Comparison of ENCODE assay signal across 21 cellular contexts in the genomic region with DNA sequence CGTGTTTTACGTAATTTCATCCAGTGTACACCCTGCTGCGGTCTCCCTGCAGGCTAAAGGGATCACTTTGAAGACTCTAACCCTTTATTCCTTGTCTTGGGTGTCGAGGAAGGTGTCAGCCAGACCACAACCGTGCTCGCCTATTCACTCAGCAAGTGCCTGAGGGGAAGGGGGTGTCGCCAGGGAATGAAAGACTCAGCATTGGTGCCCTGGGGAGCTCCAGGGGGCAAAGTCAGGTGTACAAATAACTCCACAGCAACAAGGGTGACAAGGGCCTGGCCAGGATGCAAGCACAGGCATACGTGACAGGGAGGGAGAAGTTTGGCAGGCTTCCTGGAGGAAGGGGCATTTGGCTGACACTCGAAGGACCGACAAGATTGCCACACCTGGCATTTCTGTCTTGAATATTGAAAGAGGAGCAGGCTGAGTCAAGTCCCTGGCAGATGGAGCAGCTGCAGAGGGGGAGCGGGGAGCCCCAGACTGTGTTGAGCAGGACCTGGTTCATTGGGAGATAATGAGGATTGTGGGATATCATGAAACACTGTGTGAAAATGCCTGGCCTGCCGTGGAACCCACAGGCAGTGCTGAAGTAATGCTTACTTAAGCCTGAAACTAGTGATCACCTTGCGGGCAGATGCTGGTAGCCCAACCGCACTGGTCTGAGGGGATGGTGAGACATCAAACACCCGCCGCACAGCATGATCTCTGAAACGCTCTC.
DNase-seq lines count a peak whose midpoint lies in the region; ATAC-seq, FAIRE-seq and TF ChIP-seq lines count a peak whose summit lies in the region.
"Had no signal": no experiment of that assay in that cellular context is flagged by ENCODE, and none has a peak within 500 bp of the region (broad histone marks: within the 10 kb centered on the region; RNA-seq: fewer than 3 reads in every experiment).

No MANE protein-coding gene starts in this region.

- ATAC-seq in gastroesophageal sphincter (no peak), psoas muscle (no peak), HG03354 (IDR thresholded peaks at IDR 0.05; ENCODE audit: poor library complexity, severe bottlenecking, unreplicated experiment) (no peak)
- ATAC-seq: activated CD8-positive, alpha-beta T cell treated with anti-CD3 and anti-CD28 coated beads, Interleukin-2, amount 10 ng/mL, durations not matched to agents 7 days and 5 days had no signal

- H3K4me1 ChIP-seq in BLaER1 treated with 17β-estradiol and CSF1 and Interleukin-3, amounts not matched to agents 10 nM and 100 nM = peaks cover 16 to 76% (median 53%) of the 10 kb centered on the region in 10 experiments; a peak in 19 of 20 replicates
- H3K4me1 ChIP-seq in gastroesophageal sphincter = peaks cover 0 to 25% (median 7%) of the 10 kb centered on the region in 3 donors
- peaks cover 71% of the 10 kb centered on the region for H3K4me1 ChIP-seq in psoas muscle
- H3K4me1 ChIP-seq: parathyroid adenoma had no signal

- WGBS in gastroesophageal sphincter (ENCODE audit: low coverage in 1 of 2), 2 donors = 97% methylated on average over 8 of the region's 17 CpGs; no CpG with 5 or more reads in 1 of the 2 donors
- WGBS in psoas muscle, 3 donors = 82 to 93% (median 86%) methylated on average over 17 of the region's 17 CpGs

- H4K20me1 ChIP-seq in BLaER1 treated with 17β-estradiol and CSF1 and Interleukin-3, amounts not matched to agents 10 nM and 100 nM = peaks cover 0 to 10% (median 0%) of the 10 kb centered on the region in 11 experiments; a peak in 1 of 22 replicates

- intact Hi-C loops in psoas muscle (cut with DNase I) = no loop called here

- H3K4me3 ChIP-seq in BLaER1 treated with 17β-estradiol and CSF1 and Interleukin-3, amounts not matched to agents 10 nM and 100 nM = no peak overlapping the region
- no peak overlapping the region for H3K4me3 ChIP-seq in gastroesophageal sphincter
- H3K4me3 ChIP-seq in psoas muscle = no peak overlapping the region
- H3K4me3 ChIP-seq: lung, PC-9, SK-N-MC, skin epidermis had no signal

- peak overlapping the region in 2 of 11 experiments; percentile 32 to 39; a peak in 2 of 22 replicates for H3K9ac ChIP-seq in BLaER1 treated with 17β-estradiol and CSF1 and Interleukin-3, amounts not matched to agents 10 nM and 100 nM
- H3K9ac ChIP-seq: parathyroid adenoma had no signal

- H3K4me2 ChIP-seq in BLaER1 treated with 17β-estradiol and CSF1 and Interleukin-3, amounts not matched to agents 10 nM and 100 nM = peak overlapping the region in 10 of 11 experiments; percentile 40 to 95 (median 74); a peak in 19 of 22 replicates
- H3K4me2 ChIP-seq: PC-9 had no signal

- no peak for FAIRE-seq in HTR-8/SVneo (lab: Jason Lieb, UNC)

- peaks cover 0 to 2% (median under 1%) of the 10 kb centered on the region in 11 experiments; a peak in 7 of 22 replicates for H3K9me3 ChIP-seq in BLaER1 treated with 17β-estradiol and CSF1 and Interleukin-3, amounts not matched to agents 10 nM and 100 nM (replicated peaks in 1 of 11)
- H3K9me3 ChIP-seq in gastroesophageal sphincter = peaks cover 0 to 1% (median 0%) of the 10 kb centered on the region in 3 donors
- no peaks in the 10 kb centered on the region for H3K9me3 ChIP-seq in psoas muscle

- H3K27me3 ChIP-seq in BLaER1 treated with 17β-estradiol and CSF1 and Interleukin-3, amounts not matched to agents 10 nM and 100 nM = peaks cover 0 to 35% (median 0%) of the 10 kb centered on the region in 11 experiments; a peak in 8 of 22 replicates
- H3K27me3 ChIP-seq in gastroesophageal sphincter (no peaks in the 10 kb centered on the region), psoas muscle (ENCODE audit: insufficient read depth in 3 of 3, low read length in 2 of 3) (no peaks in the 10 kb centered on the region)

- no peaks in the 10 kb centered on the region for H3K36me3 ChIP-seq in BLaER1 treated with 17β-estradiol and CSF1 and Interleukin-3, amounts not matched to agents 10 nM and 100 nM
- H3K36me3 ChIP-seq in gastroesophageal sphincter (no peaks in the 10 kb centered on the region), psoas muscle (ENCODE audit: insufficient read depth in 1 of 2, low read depth in 1 of 2) (no peaks in the 10 kb centered on the region)

- no peak for TF ChIP-seq CTCF in gastroesophageal sphincter (IDR thresholded peaks at IDR 0.05)
- no peak for TF ChIP-seq CTCF in psoas muscle (IDR thresholded peaks at IDR 0.05)

- peak overlapping the region in 2 of 11 experiments; percentile 6 to 57; a peak in 3 of 22 replicates for H3K27ac ChIP-seq in BLaER1 treated with 17β-estradiol and CSF1 and Interleukin-3, amounts not matched to agents 10 nM and 100 nM
- H3K27ac ChIP-seq in gastroesophageal sphincter = peak overlapping the region in 3 of 4 donors; percentile 18 to 55 (median 45)
- peak overlapping the region; percentile 96 for H3K27ac ChIP-seq in psoas muscle
- H3K27ac ChIP-seq: parathyroid adenoma, PC-9, SK-N-MC had no signal

- TF ChIP-seq EP300 in gastroesophageal sphincter (IDR thresholded peaks at IDR 0.05) = no peak

- DNase-seq in NCI-H69 (lab: John Stamatoyannopoulos, UW) = peak; percentile 10
- no peak for DNase-seq in psoas muscle
- no peak for DNase-seq in HTR-8/SVneo (ENCODE audit: insufficient read length, low spot score)
- DNase-seq in DMS79 (lab: John Stamatoyannopoulos, UW) = no peak
- DNase-seq in HT-29 (ENCODE audit: low spot score) = no peak
- DNase-seq: activated CD4-positive, CD25-positive, alpha-beta regulatory T cell; activated CD8-positive, alpha-beta T cell treated with anti-CD3 and anti-CD28 coated beads, Interleukin-2, amount 10 ng/mL, durations not matched to agents 7 days and 5 days; activated T-cell treated with anti-CD3 and anti-CD28 coated beads, Interleukin-2, amount 50 U/mL, for 72 hours; CD4-positive, alpha-beta memory T cell; DMS79 treated with DMSO at 0.1 percent for 48 hours; effector CD4-positive, alpha-beta T cell; naive thymus-derived CD4-positive, alpha-beta T cell; stimulated activated CD4-positive, alpha-beta T cell treated with anti-CD3 and anti-CD28 coated beads, Interleukin-4, amount 100 ng/mL, for 24 hours had no signal

- no peak for TF ChIP-seq POLR2A in gastroesophageal sphincter (IDR thresholded peaks at IDR 0.05)
